1 cellular context compared by ENCODE assay signal in the genomic region with DNA sequence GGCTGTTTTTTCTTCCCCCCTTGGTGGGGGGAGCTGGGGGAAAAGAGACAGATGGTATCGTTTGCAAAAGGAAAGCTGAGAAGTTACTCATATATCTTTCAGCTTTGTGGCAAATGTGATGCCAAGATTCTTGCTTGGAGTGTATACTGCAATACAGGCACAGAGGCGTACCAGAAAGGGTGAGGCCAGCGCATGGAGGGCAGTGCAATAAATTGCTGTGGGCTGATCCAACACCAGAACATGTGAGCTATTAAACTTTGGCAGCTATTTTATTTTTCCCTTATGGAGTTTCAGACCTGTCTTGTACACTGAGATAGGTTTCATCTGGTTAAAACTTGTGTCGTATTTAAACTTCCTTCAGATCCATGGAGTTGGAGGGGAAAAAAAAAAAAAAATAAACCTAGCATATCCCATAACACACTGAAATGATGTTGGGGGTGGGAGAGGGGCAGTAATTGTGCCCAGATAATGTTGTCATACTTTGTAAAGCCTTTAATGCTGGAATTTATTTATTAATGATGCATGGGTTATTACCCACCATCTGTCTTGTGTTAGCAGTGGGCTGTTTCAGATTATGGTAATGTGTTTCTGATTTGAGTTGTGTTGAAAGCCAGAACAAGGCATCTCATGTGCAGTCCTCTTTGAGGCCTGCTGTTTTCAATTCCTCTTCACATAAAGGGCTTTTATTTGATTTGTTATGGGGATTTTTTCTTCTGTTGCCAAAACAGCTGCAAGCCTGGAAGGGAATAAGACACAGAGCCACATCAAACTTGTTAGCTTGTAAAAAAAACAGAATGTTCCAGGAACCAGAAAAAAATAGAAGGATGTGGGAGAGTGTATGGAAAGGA.
A peak's percentile ranks its signal among the peaks of the same experiment; 100 is the strongest.
TF ChIP-seq lines count a peak whose summit lies in the region.

No MANE protein-coding gene starts in this region.

TF ChIP-seq in SK-N-SH treated with all-trans-retinoic acid at 6 μM for 48 hours, 23 proteins besides CTCF, POLR2A, EP300 and RAD21 (continued from another document):
- TF ChIP-seq ZNF70 (CRISPR knock-in tag; IDR thresholded peaks at IDR 0.05) (peak; percentile 45; the same call in 1 of the 2 replicates), RARB (CRISPR knock-in tag; IDR thresholded peaks at IDR 0.05) (no peak), TOX (CRISPR knock-in tag; IDR thresholded peaks at IDR 0.05; ENCODE audit: borderline replicate concordance) (no peak), BACH2 (CRISPR knock-in tag; IDR thresholded peaks at IDR 0.05; ENCODE audit: borderline replicate concordance) (no peak)
- TF ChIP-seq, protein P1, sequence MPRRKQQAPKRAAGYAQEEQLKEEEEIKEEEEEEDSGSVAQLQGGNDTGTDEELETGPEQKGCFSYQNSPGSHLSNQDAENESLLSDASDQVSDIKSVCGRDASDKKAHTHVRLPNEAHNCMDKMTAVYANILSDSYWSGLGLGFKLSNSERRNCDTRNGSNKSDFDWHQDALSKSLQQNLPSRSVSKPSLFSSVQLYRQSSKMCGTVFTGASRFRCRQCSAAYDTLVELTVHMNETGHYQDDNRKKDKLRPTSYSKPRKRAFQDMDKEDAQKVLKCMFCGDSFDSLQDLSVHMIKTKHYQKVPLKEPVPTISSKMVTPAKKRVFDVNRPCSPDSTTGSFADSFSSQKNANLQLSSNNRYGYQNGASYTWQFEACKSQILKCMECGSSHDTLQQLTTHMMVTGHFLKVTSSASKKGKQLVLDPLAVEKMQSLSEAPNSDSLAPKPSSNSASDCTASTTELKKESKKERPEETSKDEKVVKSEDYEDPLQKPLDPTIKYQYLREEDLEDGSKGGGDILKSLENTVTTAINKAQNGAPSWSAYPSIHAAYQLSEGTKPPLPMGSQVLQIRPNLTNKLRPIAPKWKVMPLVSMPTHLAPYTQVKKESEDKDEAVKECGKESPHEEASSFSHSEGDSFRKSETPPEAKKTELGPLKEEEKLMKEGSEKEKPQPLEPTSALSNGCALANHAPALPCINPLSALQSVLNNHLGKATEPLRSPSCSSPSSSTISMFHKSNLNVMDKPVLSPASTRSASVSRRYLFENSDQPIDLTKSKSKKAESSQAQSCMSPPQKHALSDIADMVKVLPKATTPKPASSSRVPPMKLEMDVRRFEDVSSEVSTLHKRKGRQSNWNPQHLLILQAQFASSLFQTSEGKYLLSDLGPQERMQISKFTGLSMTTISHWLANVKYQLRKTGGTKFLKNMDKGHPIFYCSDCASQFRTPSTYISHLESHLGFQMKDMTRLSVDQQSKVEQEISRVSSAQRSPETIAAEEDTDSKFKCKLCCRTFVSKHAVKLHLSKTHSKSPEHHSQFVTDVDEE (CRISPR knock-in tag; IDR thresholded peaks at IDR 0.05), result peak; percentile 94
- TF ChIP-seq, protein P2, sequence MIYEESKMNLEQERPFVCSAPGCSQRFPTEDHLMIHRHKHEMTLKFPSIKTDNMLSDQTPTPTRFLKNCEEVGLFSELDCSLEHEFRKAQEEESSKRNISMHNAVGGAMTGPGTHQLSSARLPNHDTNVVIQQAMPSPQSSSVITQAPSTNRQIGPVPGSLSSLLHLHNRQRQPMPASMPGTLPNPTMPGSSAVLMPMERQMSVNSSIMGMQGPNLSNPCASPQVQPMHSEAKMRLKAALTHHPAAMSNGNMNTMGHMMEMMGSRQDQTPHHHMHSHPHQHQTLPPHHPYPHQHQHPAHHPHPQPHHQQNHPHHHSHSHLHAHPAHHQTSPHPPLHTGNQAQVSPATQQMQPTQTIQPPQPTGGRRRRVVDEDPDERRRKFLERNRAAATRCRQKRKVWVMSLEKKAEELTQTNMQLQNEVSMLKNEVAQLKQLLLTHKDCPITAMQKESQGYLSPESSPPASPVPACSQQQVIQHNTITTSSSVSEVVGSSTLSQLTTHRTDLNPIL (CRISPR knock-in tag; IDR thresholded peaks at IDR 0.05; ENCODE audit: low read depth), result peak; percentile 81
- TF ChIP-seq, protein P3, sequence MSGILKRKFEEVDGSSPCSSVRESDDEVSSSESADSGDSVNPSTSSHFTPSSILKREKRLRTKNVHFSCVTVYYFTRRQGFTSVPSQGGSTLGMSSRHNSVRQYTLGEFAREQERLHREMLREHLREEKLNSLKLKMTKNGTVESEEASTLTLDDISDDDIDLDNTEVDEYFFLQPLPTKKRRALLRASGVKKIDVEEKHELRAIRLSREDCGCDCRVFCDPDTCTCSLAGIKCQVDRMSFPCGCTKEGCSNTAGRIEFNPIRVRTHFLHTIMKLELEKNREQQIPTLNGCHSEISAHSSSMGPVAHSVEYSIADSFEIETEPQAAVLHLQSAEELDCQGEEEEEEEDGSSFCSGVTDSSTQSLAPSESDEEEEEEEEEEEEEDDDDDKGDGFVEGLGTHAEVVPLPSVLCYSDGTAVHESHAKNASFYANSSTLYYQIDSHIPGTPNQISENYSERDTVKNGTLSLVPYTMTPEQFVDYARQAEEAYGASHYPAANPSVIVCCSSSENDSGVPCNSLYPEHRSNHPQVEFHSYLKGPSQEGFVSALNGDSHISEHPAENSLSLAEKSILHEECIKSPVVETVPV (CRISPR knock-in tag; IDR thresholded peaks at IDR 0.05), result peak; percentile 75
